Comparison of ENCODE assay signal across 34 cellular contexts in the genomic region with DNA sequence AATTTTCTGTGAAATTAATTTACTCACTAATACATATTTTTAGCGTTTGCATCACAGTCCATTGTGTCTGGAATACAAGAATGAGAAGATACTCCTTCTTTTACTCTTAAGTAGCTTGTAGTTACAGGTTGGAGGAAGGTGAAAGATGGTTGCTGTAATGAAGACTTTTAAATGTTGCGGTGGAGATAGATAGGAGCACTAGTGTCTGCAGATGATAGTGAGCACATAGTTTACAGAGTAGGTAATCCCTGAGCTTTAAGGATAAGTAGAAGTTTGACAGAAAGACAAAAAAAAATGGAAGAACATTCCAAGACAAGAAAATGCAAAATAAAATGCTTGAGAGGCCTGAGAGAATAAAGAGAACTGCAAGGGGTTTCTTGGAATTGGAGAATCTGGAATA.
"Had no signal": no experiment of that assay in that cellular context is flagged by ENCODE, and none has a peak within 500 bp of the region (broad histone marks: within the 10 kb centered on the region; RNA-seq: fewer than 3 reads in every experiment).

No MANE protein-coding gene starts in this region.

- H3K4me3 ChIP-seq: MG63 had no signal

- H3K36me3 ChIP-seq: MG63 had no signal

- H3K27me3 ChIP-seq: MG63 had no signal

- H3K9me3 ChIP-seq: MG63 had no signal

- DNase-seq: Karpas-422, Kasumi-1, MG63, MM.1S, MV-4-11, NCI-H1048, NCI-H1092, NCI-H1092 treated with DMSO at 0.1 percent for 48 hours, NCI-H1105, NCI-H1105 treated with DMSO at 0.1 percent for 48 hours, NCI-H1417, NCI-H1417 treated with DMSO at 0.1 percent for 48 hours, NCI-H1436, NCI-H1436 treated with DMSO at 0.1 percent for 48 hours, NCI-H146, NCI-H1694, NCI-H1694 treated with DMSO at 0.1 percent for 48 hours, NCI-H187, NCI-H187 treated with DMSO at 0.1 percent for 48 hours, NCI-H1930, NCI-H2029, NCI-H2029 treated with DMSO at 0.1 percent for 48 hours, NCI-H2081, NCI-H2081 treated with DMSO at 0.1 percent for 48 hours, NCI-H2107, NCI-H2171, NCI-H2171 treated with DMSO at 0.1 percent for 48 hours, NCI-H2227 treated with DMSO at 0.1 percent for 48 hours, NCI-H226, NCI-H345, NCI-H446, NCI-H446 treated with DMSO at 0.1 percent for 48 hours, NCI-H510A, NCI-H510A treated with DMSO at 0.1 percent for 48 hours had no signal
